11 cellular contexts compared by ENCODE assay signal in genomic region chr5:73783823-73784222, GRCh38.
DNase-seq lines count a peak whose midpoint lies in the region; ATAC-seq and TF ChIP-seq lines count a peak whose summit lies in the region.
"Had no signal": no experiment of that assay in that cellular context is flagged by ENCODE, and none has a peak within 500 bp of the region (broad histone marks: within the 10 kb centered on the region; RNA-seq: fewer than 3 reads in every experiment).

No MANE protein-coding gene starts in this region.

- H3K9me2 ChIP-seq in OCI-LY1 (ENCODE audit: low read depth, low read length): no peaks in the 10 kb centered on the region

- H3K9me3 ChIP-seq in heart right ventricle (no peaks in the 10 kb centered on the region), OCI-LY1 (ENCODE audit: low read length) (no peaks in the 10 kb centered on the region), fibroblast of lung (ENCODE audit: control insufficient read depth, insufficient read depth, low read depth, low read length) (no peaks in the 10 kb centered on the region)
- H3K9me3 ChIP-seq: vagina had no signal

- H3F3A ChIP-seq in OCI-LY1 (ENCODE audit: insufficient read depth, low read length): no peaks in the 10 kb centered on the region

- H3K4me1 ChIP-seq in heart right ventricle (peaks cover 0 to 12% (median 0%) of the 10 kb centered on the region in 9 donors), OCI-LY1 (ENCODE audit: insufficient read depth, low read length, severe bottlenecking) (no peaks in the 10 kb centered on the region), fibroblast of lung (ENCODE audit: control insufficient read depth, extremely low read depth, insufficient read depth, low read length) (no peaks in the 10 kb centered on the region)
- H3K4me1 ChIP-seq: vagina had no signal

- ATAC-seq in heart right ventricle: peak in 1 of 8 donors; percentile 54
- ATAC-seq in left cardiac atrium: no peak
- ATAC-seq in HG02678 (IDR thresholded peaks at IDR 0.05; ENCODE audit: unreplicated experiment): no peak
- no peak for ATAC-seq in HG03565 (IDR thresholded peaks at IDR 0.05; ENCODE audit: unreplicated experiment)

- 76 to 91% methylated on average over 1 of the region's 1 CpG for WGBS in heart right ventricle, 2 donors

- H3K27me3 ChIP-seq in heart right ventricle (peaks cover 0 to 7% (median 0%) of the 10 kb centered on the region in 7 donors), OCI-LY1 (ENCODE audit: insufficient read depth, low read length) (no peaks in the 10 kb centered on the region), fibroblast of lung (ENCODE audit: control insufficient read depth, insufficient read depth, low read length) (no peaks in the 10 kb centered on the region)
- H3K27me3 ChIP-seq: vagina had no signal

- no peak overlapping the region for H3K9ac ChIP-seq in OCI-LY1 (ENCODE audit: low read length)
- H3K9ac ChIP-seq in fibroblast of lung (ENCODE audit: insufficient read depth, low read length): no peak overlapping the region

- no peak overlapping the region for H3K4me2 ChIP-seq in OCI-LY1 (ENCODE audit: low read length)
- no peak overlapping the region for H3K4me2 ChIP-seq in fibroblast of lung (ENCODE audit: extremely low read depth, insufficient read depth, low read length)

- H3K4me3 ChIP-seq in heart right ventricle (no peak overlapping the region), OCI-LY1 (ENCODE audit: low read depth, low read length, poor library complexity, severe bottlenecking) (no peak overlapping the region), fibroblast of lung (replicated peaks in 1 of 4; ENCODE audit: control extremely low read depth in 1 of 4, insufficient read depth in 1 of 4, low read depth in 3 of 4, low read length in 4 of 4) (no peak overlapping the region)
- H3K4me3 ChIP-seq: vagina had no signal

- no peak overlapping the region for H3K27ac ChIP-seq in heart right ventricle
- no peak overlapping the region for H3K27ac ChIP-seq in OCI-LY1 (ENCODE audit: low read depth, low read length, poor library complexity, severe bottlenecking)
- H3K27ac ChIP-seq in fibroblast of lung (ENCODE audit: insufficient read depth, low read length): no peak overlapping the region
- H3K27ac ChIP-seq: vagina had no signal

- DNase-seq in heart right ventricle (no peak), left cardiac atrium (no peak), fibroblast of lung (ENCODE audit: low read depth in 2 of 2) (peak; percentile 23 to 42), AG08396 (ENCODE audit: low spot score) (no peak), globus pallidus (ENCODE audit: low spot score) (no peak)
- DNase-seq: activated T-cell treated with anti-CD3 and anti-CD28 coated beads for 4 hours, DND-41 had no signal

- intact Hi-C loops in heart right ventricle (cut with DNase I): no loop called here
- intact Hi-C loops in left cardiac atrium (cut with DNase I): no loop called here

- H2AFZ ChIP-seq in OCI-LY1 (ENCODE audit: low read length): no peak overlapping the region
- H2AFZ ChIP-seq in fibroblast of lung (ENCODE audit: low read length): no peak overlapping the region

- H3K79me2 ChIP-seq in OCI-LY1 (ENCODE audit: insufficient read depth, low read length): no peaks in the 10 kb centered on the region
- H3K79me2 ChIP-seq in fibroblast of lung (ENCODE audit: control insufficient read depth, insufficient read depth, low read length): no peaks in the 10 kb centered on the region

- peak in 7 of 9 donors; percentile 34 to 61 (median 44) for TF ChIP-seq CTCF in heart right ventricle (IDR thresholded peaks at IDR 0.05)
- peak; percentile 27; the same call in 1 of the 2 replicates for TF ChIP-seq CTCF in OCI-LY1 (IDR thresholded peaks at IDR 0.05; ENCODE audit: low read length)
- TF ChIP-seq CTCF in fibroblast of lung (conservative IDR thresholded peaks at IDR 0.05 in 1 of 2, IDR thresholded peaks at IDR 0.05 in 1 of 2; ENCODE audit: low read depth in 1 of 2, low read length in 2 of 2): peak; percentile 3 to 35

- H4K20me1 ChIP-seq in OCI-LY1 (ENCODE audit: insufficient read depth, low read length): no peaks in the 10 kb centered on the region
- H4K20me1 ChIP-seq in fibroblast of lung (ENCODE audit: control insufficient read depth, extremely low read depth, insufficient read depth, low read length): no peaks in the 10 kb centered on the region

- H3K36me3 ChIP-seq in heart right ventricle (no peaks in the 10 kb centered on the region), OCI-LY1 (ENCODE audit: insufficient read depth, low read length) (no peaks in the 10 kb centered on the region), fibroblast of lung (ENCODE audit: control insufficient read depth, insufficient read depth, low read length) (no peaks in the 10 kb centered on the region)
- H3K36me3 ChIP-seq: vagina had no signal

Comparison
In these comparisons a context has a peak if more than half of its experiments do, and no peak if none do; other contexts are left out.
1. DNase-seq: peak in fibroblast of lung (2 of 2); none in heart right ventricle (0 of 2), left cardiac atrium (single experiment), AG08396 (single experiment) and globus pallidus (single experiment).
2. Peak in every context shown above with its lines, with median percentiles within 50 percentile points of each other: CTCF ChIP-seq.